In genomic region chr2:195836002-195836401, GRCh38 we compare ENCODE assay signal across 7 cellular contexts.
"Had no signal": no experiment of that assay in that cellular context is flagged by ENCODE, and none has a peak within 500 bp of the region (broad histone marks: within the 10 kb centered on the region; RNA-seq: fewer than 3 reads in every experiment).

No MANE protein-coding gene starts in this region.

- H3K4me2 ChIP-seq: KMS-11 had no signal

- H3K27me3 Mint-ChIP-seq: IgD-negative memory B cell had no signal

- H3K27ac Mint-ChIP-seq: IgD-negative memory B cell had no signal

- H3K9ac ChIP-seq: GM23248, KMS-11 had no signal

- H3K4me3 Mint-ChIP-seq: IgD-negative memory B cell had no signal

- ATAC-seq: HepG2 had no signal

- H2AFZ ChIP-seq: GM23248 had no signal

- DNase-seq: GM23248, H7, KBM-7 had no signal

- FAIRE-seq: HepG2 had no signal

- H3K27ac ChIP-seq: GM23248, HL-60, KMS-11 had no signal

- H3K4me3 ChIP-seq: GM23248 had no signal
